ENCODE assay signal across 14 cellular contexts in genomic region chr3:127736801-127737539, GRCh38.
DNase-seq lines count a peak whose midpoint lies in the region; ATAC-seq and TF ChIP-seq lines count a peak whose summit lies in the region.
"Had no signal": no experiment of that assay in that cellular context is flagged by ENCODE, and none has a peak within 500 bp of the region (broad histone marks: within the 10 kb centered on the region; RNA-seq: fewer than 3 reads in every experiment).

No MANE protein-coding gene starts in this region.

- no peak for ATAC-seq in HG02623 (IDR thresholded peaks at IDR 0.05; ENCODE audit: unreplicated experiment)
- ATAC-seq: activated CD8-positive, alpha-beta memory T cell treated with anti-CD3 and anti-CD28 coated beads, Interleukin-2, amount 10 ng/mL, durations not matched to agents 7 days and 5 days had no signal

- H3K27me3 ChIP-seq in Karpas-422 (ENCODE audit: low read length) (no peaks in the 10 kb centered on the region), spleen (replicated peaks in 1 of 7) (no peaks in the 10 kb centered on the region), H7 (ENCODE audit: control insufficient read depth, insufficient read depth, low read length) (no peaks in the 10 kb centered on the region)
- H3K27me3 ChIP-seq: tibial nerve had no signal

- intact Hi-C loops in spleen (cut with DNase I; ENCODE audit: low total_unique reads), result no loop called here

- TF ChIP-seq CTCF in GM12865 (IDR thresholded peaks at IDR 0.05; ENCODE audit: insufficient read depth, low read depth, low read length, missing control alignments) (no peak), coronary artery (IDR thresholded peaks at IDR 0.05) (no peak), spleen (IDR thresholded peaks at IDR 0.05 in 8 of 11, conservative IDR thresholded peaks at IDR 0.05 in 3 of 11) (no peak)

- H3K9me3 ChIP-seq in Karpas-422 (ENCODE audit: low read length) (no peaks in the 10 kb centered on the region), spleen (no peaks in the 10 kb centered on the region)
- H3K9me3 ChIP-seq: tibial nerve had no signal

- H3K79me2 ChIP-seq in Karpas-422 (ENCODE audit: low read length), result peaks cover 39% of the 10 kb centered on the region

- H3K4me2 ChIP-seq in Karpas-422 (ENCODE audit: low read depth, low read length, poor library complexity, severe bottlenecking), result peak overlapping the region; percentile 76

- H3K4me1 ChIP-seq in Karpas-422 (ENCODE audit: low read length) (peaks cover 88% of the 10 kb centered on the region), spleen (peaks cover 15 to 76% (median 63%) of the 10 kb centered on the region in 6 donors)

- H3K4me3 ChIP-seq in GM12865 (ENCODE audit: low read depth, low read length), result peak overlapping the region; percentile 89; the same call in 1 of the 2 replicates
- no peak overlapping the region for H3K4me3 ChIP-seq in Karpas-422 (ENCODE audit: low read length)
- H3K4me3 ChIP-seq in coronary artery, result no peak overlapping the region
- no peak overlapping the region for H3K4me3 ChIP-seq in spleen
- H3K4me3 ChIP-seq in H7 (ENCODE audit: insufficient read depth, low read depth, low read length), result no peak overlapping the region
- H3K4me3 ChIP-seq: tibial nerve had no signal

- DNase-seq in GM12865 (ENCODE audit: low read depth), result peak; percentile 53
- DNase-seq in Karpas-422, result peak; percentile 69
- no peak for DNase-seq in coronary artery (ENCODE audit: low spot score)
- no peak for DNase-seq in spleen
- no peak for DNase-seq in SKM-1 treated with dmso at 0.1 percent for 144 hours (lab: John Stamatoyannopoulos, UW; ENCODE audit: unreplicated experiment)
- no peak for DNase-seq in H7
- no peak for DNase-seq in central memory CD4-positive, alpha-beta T cell
- DNase-seq: activated CD8-positive, alpha-beta memory T cell treated with anti-CD3 and anti-CD28 coated beads, Interleukin-2, amount 10 ng/mL, durations not matched to agents 7 days and 5 days; activated naive CD4-positive, alpha-beta T cell treated with anti-CD3 and anti-CD28 coated beads, Interleukin-2, amount 10 ng/mL, durations not matched to agents 7 days and 5 days; CD8-positive, alpha-beta memory T cell; H9; NCI-H345 had no signal

- H3K9ac ChIP-seq in Karpas-422 (ENCODE audit: low read length), result peak overlapping the region; percentile 54

- no peaks in the 10 kb centered on the region for H3K9me2 ChIP-seq in Karpas-422 (replicated peaks; ENCODE audit: insufficient read depth, low read length)

- WGBS in spleen, 5 donors, result 81 to 89% (median 81%) methylated on average over 10 of the region's 10 CpGs

- no peaks in the 10 kb centered on the region for H3K36me3 ChIP-seq in Karpas-422 (ENCODE audit: insufficient read depth, low read length)
- peaks cover 0 to 8% (median 0%) of the 10 kb centered on the region in 6 donors for H3K36me3 ChIP-seq in spleen
- H3K36me3 ChIP-seq in H7 (replicated peaks; ENCODE audit: control insufficient read depth, insufficient read depth, low read length), result no peaks in the 10 kb centered on the region
- H3K36me3 ChIP-seq: tibial nerve had no signal

- H4K20me1 ChIP-seq in Karpas-422 (ENCODE audit: insufficient read depth, low read depth, low read length), result no peaks in the 10 kb centered on the region

- no peak for TF ChIP-seq POLR2A in spleen (IDR thresholded peaks at IDR 0.05)

- H2AFZ ChIP-seq in Karpas-422 (ENCODE audit: low read length), result no peak overlapping the region

- H3K27ac ChIP-seq in Karpas-422 (ENCODE audit: low read length) (peak overlapping the region; percentile 98), coronary artery (peak overlapping the region; percentile 47 to 57), spleen (peak overlapping the region in 5 of 8 donors; percentile 11 to 74 (median 73))

Comparison
In these comparisons a context has a peak if more than half of its experiments do, and no peak if none do; other contexts are left out.
1. DNase-seq: peak in GM12865 (single experiment) and Karpas-422 (single experiment); none in coronary artery (single experiment), spleen (single experiment), SKM-1 treated with dmso at 0.1 percent for 144 hours (single experiment), H7 (single experiment) and central memory CD4-positive, alpha-beta T cell (single experiment).
2. Peak in every context shown above with its lines, with median percentiles within 50 percentile points of each other: H3K27ac ChIP-seq.